Comparison of ENCODE assay signal across 10 cellular contexts in the genomic region with DNA sequence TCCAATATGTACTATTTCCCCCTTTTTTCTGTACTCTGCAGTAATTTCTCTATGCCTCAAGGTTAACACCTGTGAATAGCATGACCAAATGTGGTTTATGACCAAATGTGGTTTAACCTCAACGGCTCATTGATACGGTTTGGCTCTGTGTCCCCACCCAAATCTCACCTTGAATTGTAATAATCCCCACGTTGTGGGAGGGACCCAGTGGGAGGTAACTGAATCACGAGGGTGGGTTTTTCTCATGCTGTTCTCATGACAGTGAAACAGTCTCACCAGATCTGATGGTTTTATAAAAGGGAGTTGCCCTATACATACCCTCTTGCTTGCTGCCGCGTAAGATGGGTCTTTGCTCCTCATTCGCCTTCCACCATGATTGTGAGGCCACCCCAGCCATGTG. TPM values are rescaled to one million over a fixed set of nuclear protein-coding genes. Genes with fewer than 3 reads are reported as not detected.
DNase-seq lines count a peak whose midpoint lies in the region; ATAC-seq lines count a peak whose summit lies in the region.
"Had no signal": no experiment of that assay in that cellular context is flagged by ENCODE, and none has a peak within 500 bp of the region (broad histone marks: within the 10 kb centered on the region; RNA-seq: fewer than 3 reads in every experiment).

No MANE protein-coding gene starts in this region.

- H3K27ac Mint-ChIP-seq in activated naive CD8-positive, alpha-beta T cell treated with anti-CD3 and anti-CD28 coated beads, Interleukin-2, amount 10 ng/mL, durations not matched to agents 7 days and 5 days: peak overlapping the region; percentile 21
- peak overlapping the region; percentile 37 for H3K27ac Mint-ChIP-seq in stimulated activated memory B cell treated with anti-CD40 and anti-IgM and Interleukin-4, amounts not matched to agents 10 μg/mL and 1 μg/mL and 100 μg/mL, for 72 hours

- H3K27me3 Mint-ChIP-seq in activated naive CD8-positive, alpha-beta T cell treated with anti-CD3 and anti-CD28 coated beads, Interleukin-2, amount 10 ng/mL, durations not matched to agents 7 days and 5 days: no peaks in the 10 kb centered on the region
- H3K27me3 Mint-ChIP-seq in stimulated activated memory B cell treated with anti-CD40 and anti-IgM and Interleukin-4, amounts not matched to agents 10 μg/mL and 1 μg/mL and 100 μg/mL, for 72 hours: no peaks in the 10 kb centered on the region

- peaks cover 15% of the 10 kb centered on the region for H3K9me3 Mint-ChIP-seq in activated naive CD8-positive, alpha-beta T cell treated with anti-CD3 and anti-CD28 coated beads, Interleukin-2, amount 10 ng/mL, durations not matched to agents 7 days and 5 days
- no peaks in the 10 kb centered on the region for H3K9me3 Mint-ChIP-seq in stimulated activated memory B cell treated with anti-CD40 and anti-IgM and Interleukin-4, amounts not matched to agents 10 μg/mL and 1 μg/mL and 100 μg/mL, for 72 hours

- POLR2A ChIA-PET in activated naive CD8-positive, alpha-beta T cell treated with anti-CD3 and anti-CD28 coated beads, Interleukin-2, amount 10 ng/mL, durations not matched to agents 7 days and 5 days (lab: Charles Lee): no interaction called here

- peak; percentile 49 for ATAC-seq in HG03159 (IDR thresholded peaks at IDR 0.05; ENCODE audit: unreplicated experiment)
- peak; percentile 25 for ATAC-seq in activated naive CD8-positive, alpha-beta T cell treated with anti-CD3 and anti-CD28 coated beads, Interleukin-2, amount 10 ng/mL, durations not matched to agents 7 days and 5 days (ENCODE audit: low read depth)
- ATAC-seq in stimulated activated memory B cell treated with anti-CD40 and anti-IgM and Interleukin-4, amounts not matched to agents 10 μg/mL and 1 μg/mL and 100 μg/mL, for 72 hours: no peak
- ATAC-seq in HG02981 (IDR thresholded peaks at IDR 0.05; ENCODE audit: unreplicated experiment): no peak

- H3K36me3 Mint-ChIP-seq in activated naive CD8-positive, alpha-beta T cell treated with anti-CD3 and anti-CD28 coated beads, Interleukin-2, amount 10 ng/mL, durations not matched to agents 7 days and 5 days: peaks cover 86% of the 10 kb centered on the region
- H3K36me3 Mint-ChIP-seq in stimulated activated memory B cell treated with anti-CD40 and anti-IgM and Interleukin-4, amounts not matched to agents 10 μg/mL and 1 μg/mL and 100 μg/mL, for 72 hours: peaks cover 70% of the 10 kb centered on the region

- H3K4me3 Mint-ChIP-seq in activated naive CD8-positive, alpha-beta T cell treated with anti-CD3 and anti-CD28 coated beads, Interleukin-2, amount 10 ng/mL, durations not matched to agents 7 days and 5 days: peak overlapping the region; percentile 19
- no peak overlapping the region for H3K4me3 Mint-ChIP-seq in stimulated activated memory B cell treated with anti-CD40 and anti-IgM and Interleukin-4, amounts not matched to agents 10 μg/mL and 1 μg/mL and 100 μg/mL, for 72 hours
- H3K4me3 Mint-ChIP-seq: T-helper 2 cell treated with Interferon-gamma antibody and Interleukin-4, amounts not matched to agents 5 μg/mL and 100 μg/mL, for 36 hours had no signal

- DNase-seq in activated naive CD4-positive, alpha-beta T cell treated with Interleukin-2 at 50 U/mL for 16 hours: peak; percentile 58
- no peak for DNase-seq in activated naive CD4-positive, alpha-beta T cell (lab: John Stamatoyannopoulos, UW)
- no peak for DNase-seq in activated naive CD8-positive, alpha-beta T cell treated with anti-CD3 and anti-CD28 coated beads, Interleukin-2, amount 10 ng/mL, durations not matched to agents 7 days and 5 days
- DNase-seq in AG08395 (ENCODE audit: low spot score): no peak
- DNase-seq in epidermal melanocyte (ENCODE audit: insufficient read length, low spot score): no peak
- DNase-seq: activated gamma-delta T cell treated with Interleukin-2 at 50 U/mL for 16 hours had no signal

- H3K4me1 Mint-ChIP-seq in activated naive CD8-positive, alpha-beta T cell treated with anti-CD3 and anti-CD28 coated beads, Interleukin-2, amount 10 ng/mL, durations not matched to agents 7 days and 5 days: peaks cover 45% of the 10 kb centered on the region
- H3K4me1 Mint-ChIP-seq in stimulated activated memory B cell treated with anti-CD40 and anti-IgM and Interleukin-4, amounts not matched to agents 10 μg/mL and 1 μg/mL and 100 μg/mL, for 72 hours: peaks cover 27% of the 10 kb centered on the region

RNA-seq across cellular contexts. Expression of a gene that starts 18.7 kb away (rescaled TPM):
- 100 to 1,000 TPM; 204 to 218 TPM for total RNA-seq in activated naive CD8-positive, alpha-beta T cell treated with anti-CD3 and anti-CD28 coated beads, Interleukin-2, amount 10 ng/mL, durations not matched to agents 7 days and 5 days

Comparison
In these comparisons a context has a peak if more than half of its experiments do, and no peak if none do; other contexts are left out.
1. ATAC-seq: peak in HG03159 (single experiment) and activated naive CD8-positive, alpha-beta T cell treated with anti-CD3 and anti-CD28 coated beads, Interleukin-2, amount 10 ng/mL, durations not matched to agents 7 days and 5 days (single experiment); none in stimulated activated memory B cell treated with anti-CD40 and anti-IgM and Interleukin-4, amounts not matched to agents 10 μg/mL and 1 μg/mL and 100 μg/mL, for 72 hours (single experiment) and HG02981 (single experiment).